In the genomic region with DNA sequence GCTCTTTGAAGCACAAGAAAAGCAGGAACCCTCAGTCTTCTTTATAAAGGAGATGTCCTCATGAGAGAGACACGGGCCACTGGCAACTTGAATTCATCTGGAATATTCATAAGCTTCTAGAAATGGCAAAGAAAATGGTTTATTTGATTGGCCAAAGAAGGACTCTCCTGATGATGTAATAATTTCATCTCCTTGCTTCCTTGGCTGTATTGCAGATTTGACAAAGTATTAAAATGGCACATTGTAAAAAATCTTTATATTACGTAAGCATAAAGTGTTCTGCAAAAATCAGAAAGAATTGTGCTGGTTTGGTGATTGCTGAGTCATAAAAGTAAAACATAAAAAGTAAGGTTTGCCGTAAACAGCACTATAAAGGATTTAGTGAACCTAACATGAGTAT, we compare ENCODE assay signal across 20 cellular contexts.
"Had no signal": no experiment of that assay in that cellular context is flagged by ENCODE, and none has a peak within 500 bp of the region (broad histone marks: within the 10 kb centered on the region; RNA-seq: fewer than 3 reads in every experiment).

No MANE protein-coding gene starts in this region.

- H3K4me3 Mint-ChIP-seq: activated CD8-positive, alpha-beta T cell treated with anti-CD3 and anti-CD28 coated beads, Interleukin-2, amount 10 ng/mL, durations not matched to agents 7 days and 5 days; activated naive CD8-positive, alpha-beta T cell treated with anti-CD3 and anti-CD28 coated beads, Interleukin-2, amount 10 ng/mL, durations not matched to agents 7 days and 5 days; T-helper 17 cell; WTC11 had no signal

- ATAC-seq: activated CD8-positive, alpha-beta T cell treated with anti-CD3 and anti-CD28 coated beads, Interleukin-2, amount 10 ng/mL, durations not matched to agents 7 days and 5 days; T-helper 17 cell had no signal

- H3K9me3 ChIP-seq: adrenal gland had no signal

- H3K27ac Mint-ChIP-seq: activated CD8-positive, alpha-beta T cell treated with anti-CD3 and anti-CD28 coated beads, Interleukin-2, amount 10 ng/mL, durations not matched to agents 7 days and 5 days; activated naive CD8-positive, alpha-beta T cell treated with anti-CD3 and anti-CD28 coated beads, Interleukin-2, amount 10 ng/mL, durations not matched to agents 7 days and 5 days; T-helper 17 cell; WTC11 had no signal

- H3K4me3 ChIP-seq: adrenal gland had no signal

- DNase-seq: activated CD4-positive, alpha-beta T cell treated with anti-CD3 and anti-CD28 coated beads for 48 hours; activated CD4-positive, alpha-beta T cell treated with anti-CD3 and anti-CD28 coated beads, Interleukin-2, amount 50 U/mL, for 4 hours; activated CD4-positive, CD25-positive, alpha-beta regulatory T cell treated with anti-CD3 and anti-CD28 coated beads, Interleukin-2, amount 50 U/mL, for 72 hours; activated CD8-positive, alpha-beta memory T cell treated with anti-CD3 and anti-CD28 coated beads, Interleukin-2, amount 50 U/mL, for 48 hours; activated CD8-positive, alpha-beta T cell treated with anti-CD3 and anti-CD28 coated beads, Interleukin-2, amount 10 ng/mL, durations not matched to agents 7 days and 5 days; activated naive CD4-positive, alpha-beta T cell treated with anti-CD3 and anti-CD28 coated beads, Interleukin-2, amount 50 U/mL, for 16 hours; activated naive CD8-positive, alpha-beta T cell treated with anti-CD3 and anti-CD28 coated beads, Interleukin-2, amount 10 ng/mL, durations not matched to agents 7 days and 5 days; activated T-cell treated with anti-CD3 and anti-CD28 coated beads, Interleukin-2, amount 50 U/mL, for 1 hour; adrenal gland; cerebellar nuclear complex; MM.1S; NCI-H1092; NCI-H1417 treated with DMSO at 0.1 percent for 48 hours; NCI-H187; NCI-H2081 treated with DMSO at 0.1 percent for 48 hours; NCI-H524; OCI-M1; T-helper 17 cell; T-helper 9 cell had no signal

- H3K36me3 Mint-ChIP-seq: WTC11 had no signal

- H3K27me3 ChIP-seq: adrenal gland had no signal

- H3K36me3 ChIP-seq: adrenal gland had no signal
